ENCODE assay signal across 8 cellular contexts in the genomic region with DNA sequence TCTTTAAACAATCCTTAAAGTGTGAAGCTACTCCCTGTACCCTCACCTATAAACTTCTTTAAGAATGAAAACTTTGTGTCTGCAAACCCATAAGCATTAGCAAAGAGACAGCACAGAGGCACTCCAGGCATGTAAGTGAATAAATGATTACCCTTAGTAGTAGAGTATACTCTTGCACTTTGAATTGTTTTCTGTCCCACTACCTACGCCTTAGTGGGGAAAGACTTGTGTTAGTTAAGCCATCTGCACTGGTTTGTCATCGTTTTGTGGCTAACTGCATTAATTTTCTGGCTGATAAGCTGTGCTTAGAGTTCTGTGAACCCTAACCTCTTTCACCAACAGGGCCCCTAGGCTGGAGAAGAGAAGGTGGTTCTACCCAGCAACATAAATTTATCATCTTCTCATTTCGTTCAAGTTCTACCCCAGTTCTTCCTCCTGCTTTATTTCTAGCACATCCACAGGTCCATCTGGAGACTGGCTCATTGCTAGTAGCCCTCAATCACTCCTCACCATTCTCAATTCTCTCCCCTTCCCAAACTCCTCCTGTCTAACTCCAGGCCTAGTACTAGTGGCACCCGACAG. TPM values are rescaled to one million over a fixed set of nuclear protein-coding genes. Genes with fewer than 3 reads are reported as not detected.
DNase-seq lines count a peak whose midpoint lies in the region; ATAC-seq and TF ChIP-seq lines count a peak whose summit lies in the region.

No MANE protein-coding gene starts in this region.

- H3K4ac ChIP-seq in neuronal stem cell (ENCODE audit: low read length): no peak overlapping the region

- H2BK15ac ChIP-seq in neuronal stem cell (ENCODE audit: low read length): no peak overlapping the region

- peak overlapping the region; percentile 61 for H3K27ac ChIP-seq in CD4-positive, CD25-positive, alpha-beta regulatory T cell (ENCODE audit: insufficient read depth, low read length, poor library complexity, severe bottlenecking)
- H3K27ac ChIP-seq in OCI-LY1 (ENCODE audit: low read depth, low read length, poor library complexity, severe bottlenecking) (peak overlapping the region; percentile 34), neuronal stem cell (replicated peaks; ENCODE audit: low read length) (no peak overlapping the region)

- H3K4me3 Mint-ChIP-seq in CD4-positive, CD25-positive, alpha-beta regulatory T cell: peak overlapping the region; percentile 95 to 98 (median 97)
- peak overlapping the region; percentile 99 for H3K4me3 Mint-ChIP-seq in endothelial cell (ENCODE audit: unreplicated experiment)

- H3K18ac ChIP-seq in neuronal stem cell (ENCODE audit: low read length): no peak overlapping the region

- no peak for DNase-seq in CD4-positive, CD25-positive, alpha-beta regulatory T cell
- DNase-seq in endothelial cell (ENCODE audit: low spot score): no peak
- DNase-seq in neuronal stem cell (ENCODE audit: low spot score): no peak
- no peak for DNase-seq in DMS53 (lab: John Stamatoyannopoulos, UW)

- TF ChIP-seq CTCF in OCI-LY1 (IDR thresholded peaks at IDR 0.05; ENCODE audit: low read length): no peak
- no peak for TF ChIP-seq CTCF in endothelial cell (IDR thresholded peaks at IDR 0.05; ENCODE audit: unreplicated experiment)

- peak overlapping the region; percentile 95 for H3K4me2 ChIP-seq in OCI-LY1 (ENCODE audit: low read length)
- peak overlapping the region; percentile 82 for H3K4me2 ChIP-seq in neuronal stem cell (ENCODE audit: insufficient read depth, low read length, poor library complexity, severe bottlenecking)

- peak overlapping the region in 2 of 3 donors; percentile 95 to 96 for H3K27ac Mint-ChIP-seq in CD4-positive, CD25-positive, alpha-beta regulatory T cell
- H3K27ac Mint-ChIP-seq in endothelial cell (ENCODE audit: unreplicated experiment): peak overlapping the region; percentile 94

- peaks cover 4% of the 10 kb centered on the region for H3K36me3 ChIP-seq in CD4-positive, CD25-positive, alpha-beta regulatory T cell (ENCODE audit: control insufficient read depth, insufficient read depth, low read length)
- H3K36me3 ChIP-seq in OCI-LY1 (ENCODE audit: insufficient read depth, low read length): peaks cover 36% of the 10 kb centered on the region; the same call in 1 of the 2 replicates
- H3K36me3 ChIP-seq in neuronal stem cell (replicated peaks in 1 of 2; ENCODE audit: control insufficient read depth in 2 of 2, insufficient read depth in 2 of 2, low read length in 2 of 2): peaks cover 9 to 42% of the 10 kb centered on the region in 2 donors

- H3K79me1 ChIP-seq in neuronal stem cell (ENCODE audit: low read depth, low read length): peaks cover 4% of the 10 kb centered on the region

- no peak overlapping the region for H2BK12ac ChIP-seq in neuronal stem cell (ENCODE audit: low read length)

- peak overlapping the region; percentile 78 for H3K23ac ChIP-seq in neuronal stem cell (ENCODE audit: low read depth, low read length, poor library complexity)

- H2BK120ac ChIP-seq in neuronal stem cell (ENCODE audit: low read depth, low read length): no peak overlapping the region

- no CpG with 5 or more reads among the region's 4 CpGs for WGBS in neuronal stem cell (ENCODE audit: extremely low coverage in 2 of 2, insufficient read length in 2 of 2, insufficient replicate concordance in 1 of 2), 2 donors

- H4K20me1 ChIP-seq in OCI-LY1 (ENCODE audit: insufficient read depth, low read length): no peaks in the 10 kb centered on the region

- H2BK5ac ChIP-seq in neuronal stem cell (ENCODE audit: low read length): no peak overlapping the region

- peaks cover 19% of the 10 kb centered on the region for H3K4me1 ChIP-seq in CD4-positive, CD25-positive, alpha-beta regulatory T cell (ENCODE audit: control insufficient read depth, insufficient read depth, low read length, poor library complexity, severe bottlenecking)
- peaks cover 26% of the 10 kb centered on the region for H3K4me1 ChIP-seq in OCI-LY1 (ENCODE audit: insufficient read depth, low read length, severe bottlenecking)
- H3K4me1 ChIP-seq in neuronal stem cell (ENCODE audit: control insufficient read depth in 2 of 2, insufficient read depth in 1 of 2, low read depth in 1 of 2, low read length in 2 of 2): peaks cover 4 to 6% of the 10 kb centered on the region in 2 donors

- ATAC-seq in CD4-positive, CD25-positive, alpha-beta regulatory T cell (ENCODE audit: low read depth in 2 of 2): no peak
- ATAC-seq in GM18870 (IDR thresholded peaks at IDR 0.05; ENCODE audit: unreplicated experiment) (no peak), HG02759 (IDR thresholded peaks at IDR 0.05; ENCODE audit: unreplicated experiment) (no peak), HG03460 (IDR thresholded peaks at IDR 0.05; ENCODE audit: unreplicated experiment) (no peak)

- H3F3A ChIP-seq in OCI-LY1 (ENCODE audit: insufficient read depth, low read length): no peaks in the 10 kb centered on the region

- H3K9me3 ChIP-seq in CD4-positive, CD25-positive, alpha-beta regulatory T cell (ENCODE audit: control insufficient read depth in 2 of 2, low read length in 2 of 2): no peaks in the 10 kb centered on the region
- H3K9me3 ChIP-seq in OCI-LY1 (ENCODE audit: low read length): no peaks in the 10 kb centered on the region
- H3K9me3 ChIP-seq in neuronal stem cell (replicated peaks in 1 of 2; ENCODE audit: control insufficient read depth in 2 of 2, insufficient read depth in 1 of 2, low read depth in 1 of 2, low read length in 2 of 2): no peaks in the 10 kb centered on the region

- H3K4me3 ChIP-seq in CD4-positive, CD25-positive, alpha-beta regulatory T cell (ENCODE audit: low read depth, low read length): peak overlapping the region; percentile 89
- H3K4me3 ChIP-seq in OCI-LY1 (ENCODE audit: low read depth, low read length, poor library complexity, severe bottlenecking): peak overlapping the region; percentile 73
- peak overlapping the region; percentile 81 to 87 for H3K4me3 ChIP-seq in neuronal stem cell (ENCODE audit: low read length in 2 of 2)

- no peaks in the 10 kb centered on the region for H3K27me3 ChIP-seq in CD4-positive, CD25-positive, alpha-beta regulatory T cell (ENCODE audit: control insufficient read depth, insufficient read depth, low read length)
- no peaks in the 10 kb centered on the region for H3K27me3 ChIP-seq in OCI-LY1 (ENCODE audit: insufficient read depth, low read length)
- H3K27me3 ChIP-seq in neuronal stem cell (ENCODE audit: control insufficient read depth in 3 of 3, insufficient read depth in 3 of 3, low read depth in 1 of 3, low read length in 3 of 3): no peaks in the 10 kb centered on the region

- peaks cover 16% of the 10 kb centered on the region for H3K36me3 Mint-ChIP-seq in CD4-positive, CD25-positive, alpha-beta regulatory T cell
- peaks cover 23% of the 10 kb centered on the region for H3K36me3 Mint-ChIP-seq in endothelial cell (ENCODE audit: low read depth, unreplicated experiment)

- peaks cover 21 to 44% (median 29%) of the 10 kb centered on the region in 4 donors for H3K4me1 Mint-ChIP-seq in CD4-positive, CD25-positive, alpha-beta regulatory T cell
- peaks cover 23% of the 10 kb centered on the region for H3K4me1 Mint-ChIP-seq in endothelial cell (ENCODE audit: unreplicated experiment)

- H3K9me3 Mint-ChIP-seq in CD4-positive, CD25-positive, alpha-beta regulatory T cell: no peaks in the 10 kb centered on the region
- H3K9me3 Mint-ChIP-seq in endothelial cell (ENCODE audit: unreplicated experiment): no peaks in the 10 kb centered on the region

- no peak overlapping the region for H4K8ac ChIP-seq in neuronal stem cell (ENCODE audit: low read depth, low read length)

- no peaks in the 10 kb centered on the region for H3K9me2 ChIP-seq in OCI-LY1 (ENCODE audit: low read depth, low read length)

- H2AK5ac ChIP-seq in neuronal stem cell (ENCODE audit: low read depth, low read length): peak overlapping the region; percentile 27

- no peak overlapping the region for H2AFZ ChIP-seq in OCI-LY1 (ENCODE audit: low read length)
- peak overlapping the region; percentile 96 for H2AFZ ChIP-seq in neuronal stem cell (ENCODE audit: low read length)

- peaks cover 5% of the 10 kb centered on the region; the same call in 1 of the 2 replicates for H3K79me2 ChIP-seq in OCI-LY1 (ENCODE audit: insufficient read depth, low read length)

- H3K9ac ChIP-seq in OCI-LY1 (ENCODE audit: low read length): peak overlapping the region; percentile 68
- H3K9ac ChIP-seq in neuronal stem cell (ENCODE audit: low read depth, low read length, poor library complexity): peak overlapping the region; percentile 83

- peak overlapping the region; percentile 58 for H3K14ac ChIP-seq in neuronal stem cell (ENCODE audit: low read length)

- H3K27me3 Mint-ChIP-seq in CD4-positive, CD25-positive, alpha-beta regulatory T cell: no peaks in the 10 kb centered on the region
- peaks cover 12% of the 10 kb centered on the region for H3K27me3 Mint-ChIP-seq in endothelial cell (ENCODE audit: unreplicated experiment)

- no peak overlapping the region for H4K91ac ChIP-seq in neuronal stem cell (ENCODE audit: low read depth, low read length, poor library complexity)

RNA-seq across cellular contexts. Expression of a gene that starts 0.7 kb away (rescaled TPM):
- total RNA-seq in CD4-positive, CD25-positive, alpha-beta regulatory T cell: 5.4 TPM
- 10 to 100 TPM; 17.8 to 22.7 (median 20.3) TPM for polyA plus RNA-seq in CD4-positive, CD25-positive, alpha-beta regulatory T cell
- 19.4 TPM for total RNA-seq in endothelial cell (ENCODE audit: unreplicated experiment)
- 17.6 TPM for polyA plus RNA-seq in neuronal stem cell (2013, experiment 1 of 2)
- 18.5 TPM for polyA plus RNA-seq in neuronal stem cell (2013, experiment 2 of 2)

RNA-seq across cellular contexts. Expression of a gene that starts 21.6 kb away (rescaled TPM):
- 11.2 TPM for total RNA-seq in CD4-positive, CD25-positive, alpha-beta regulatory T cell
- polyA plus RNA-seq in CD4-positive, CD25-positive, alpha-beta regulatory T cell: 1 to 10 TPM in 3 of 4 donors, under 1 TPM in 1; 0.98 to 3.2 (median 2.6) TPM
- total RNA-seq in endothelial cell (ENCODE audit: unreplicated experiment): 5.9 TPM
- polyA plus RNA-seq in neuronal stem cell (2013, experiment 1 of 2): 20.5 TPM
- 22.0 TPM for polyA plus RNA-seq in neuronal stem cell (2013, experiment 2 of 2)
